ENCODE assay signal across 22 cellular contexts in genomic region chr17:43560461-43561427, GRCh38. TPM values are rescaled to one million over a fixed set of nuclear protein-coding genes. Genes with fewer than 3 reads are reported as not detected.
"Had no signal": no experiment of that assay in that cellular context is flagged by ENCODE, and none has a peak within 500 bp of the region (broad histone marks: within the 10 kb centered on the region; RNA-seq: fewer than 3 reads in every experiment).

No MANE protein-coding gene starts in this region.

- H3K27ac Mint-ChIP-seq: activated B cell treated with CpG ODN at 0.5 μM for 24 hours; activated naive CD8-positive, alpha-beta T cell; activated T-helper 1 cell treated with anti-CD3 and anti-CD28 coated beads, Interleukin-12 subunit alpha, Interleukin-12 subunit beta, Interleukin-2, Interleukin-4 antibody, amounts not matched to agents 30 ng/mL and 10 ng/mL and 1 ng/mL, durations not matched to agents 14 hours and 24 hours and 36 hours; nephron had no signal

- ATAC-seq: gastroesophageal sphincter, heart left ventricle, left lung had no signal

- H3K9me3 Mint-ChIP-seq: activated B cell treated with CpG ODN at 0.5 μM for 24 hours; activated T-helper 1 cell treated with anti-CD3 and anti-CD28 coated beads, Interleukin-12 subunit alpha, Interleukin-12 subunit beta, Interleukin-2, Interleukin-4 antibody, amounts not matched to agents 30 ng/mL and 10 ng/mL and 1 ng/mL, durations not matched to agents 14 hours and 24 hours and 36 hours; dendritic cell treated with granulocyte-macrophage colony-stimulating factor and Interleukin-4, amounts not matched to agents 40 ng/mL and 50 ng/mL, for 4 days; nephron had no signal

- H3K4me1 Mint-ChIP-seq: activated B cell treated with CpG ODN at 0.5 μM for 24 hours had no signal

- H3K27me3 ChIP-seq: cardiac muscle cell, upper lobe of left lung had no signal

- H3K36me3 ChIP-seq: cardiac muscle cell, esophagus muscularis mucosa, gastroesophageal sphincter, heart left ventricle, left lung, sigmoid colon, spleen, stomach, upper lobe of left lung had no signal

- DNase-seq: activated B cell treated with CpG ODN at 0.5 μM for 24 hours; activated CD4-positive, alpha-beta T cell treated with anti-CD3 and anti-CD28 coated beads, Interleukin-2, amount 50 U/mL, for 1 hour; activated gamma-delta T cell treated with Interleukin-2 at 50 U/mL for 16 hours; amygdala; effector CD8-positive, alpha-beta T cell; heart left ventricle; left lung; midbrain; nucleus accumbens; sigmoid colon; spleen; stimulated activated CD8-positive, alpha-beta memory T cell treated with anti-CD3 and anti-CD28 coated beads, Interleukin-4, amount 100 ng/mL, for 48 hours; stomach; T-helper 2 cell; upper lobe of left lung had no signal

- H3K27ac ChIP-seq: cardiac muscle cell, esophagus muscularis mucosa, gastroesophageal sphincter, heart left ventricle, left lung, sigmoid colon, spleen, stomach, upper lobe of left lung had no signal

- H3K4me3 ChIP-seq: cardiac muscle cell, esophagus muscularis mucosa, gastroesophageal sphincter, heart left ventricle, left lung, sigmoid colon, spleen, stomach, upper lobe of left lung had no signal

- H3K9me3 ChIP-seq: esophagus muscularis mucosa, gastroesophageal sphincter, heart left ventricle, left lung, sigmoid colon, spleen, stomach, upper lobe of left lung had no signal

- H3K4me3 Mint-ChIP-seq: activated B cell treated with CpG ODN at 0.5 μM for 24 hours; activated naive CD8-positive, alpha-beta T cell; activated T-helper 1 cell treated with anti-CD3 and anti-CD28 coated beads, Interleukin-12 subunit alpha, Interleukin-12 subunit beta, Interleukin-2, Interleukin-4 antibody, amounts not matched to agents 30 ng/mL and 10 ng/mL and 1 ng/mL, durations not matched to agents 14 hours and 24 hours and 36 hours; dendritic cell treated with granulocyte-macrophage colony-stimulating factor and Interleukin-4, amounts not matched to agents 40 ng/mL and 50 ng/mL, for 4 days; nephron had no signal

RNA-seq across cellular contexts. Expression of gene ETV4, which starts 14.6 kb away (rescaled TPM):
- total RNA-seq: activated B cell treated with CpG ODN at 0.5 μM for 24 hours had no signal
